In genomic region chr17:44363613-44364159, GRCh38 we compare ENCODE assay signal across 8 cellular contexts. TPM values are rescaled to one million over a fixed set of nuclear protein-coding genes. Genes with fewer than 3 reads are reported as not detected.
DNase-seq lines count a peak whose midpoint lies in the region; ATAC-seq and TF ChIP-seq lines count a peak whose summit lies in the region.

FAM171A2 (minus strand) TSS chr17:44363853; CDS start chr17:44363714, 139 bp downstream.

- no peak for TF ChIP-seq POLR2A in sigmoid colon (IDR thresholded peaks at IDR 0.05)

- H3K27me3 Mint-ChIP-seq in T-helper 17 cell, result peaks cover 44% of the 10 kb centered on the region

- DNase-seq in NCI-H524 (lab: John Stamatoyannopoulos, UW) (peak; percentile 35 to 71), NCI-H524 treated with DMSO at 0.1 percent for 48 hours (lab: John Stamatoyannopoulos, UW) (no peak), LoVo (ENCODE audit: low spot score) (peak; percentile 71), T-helper 17 cell (peak; percentile 65 to 73 (median 65)), astrocyte of the cerebellum (ENCODE audit: low read depth) (peak; percentile 22), hepatocyte (ENCODE audit: low spot score) (peak; percentile 89), sigmoid colon (no peak)

- no peak within 1 kb of the TSS for H3K27ac Mint-ChIP-seq in T-helper 17 cell

- H3K4me3 Mint-ChIP-seq in T-helper 17 cell, result peak within 1 kb of the TSS; percentile 86

- WGBS in hepatocyte (ENCODE audit: low lambda C conversion rate, missing lambda C conversion rate), result 3% methylated on average over 13 of the region's 63 CpGs
- 1% methylated on average over 63 of the region's 63 CpGs for WGBS in sigmoid colon, 2 donors

- TF ChIP-seq EP300 in sigmoid colon (IDR thresholded peaks at IDR 0.05), result no peak

- H2AFZ ChIP-seq in hepatocyte, result peak within 1 kb of the TSS; percentile 90

- no peaks in the 10 kb centered on the region for H3K36me3 ChIP-seq in hepatocyte (replicated peaks; ENCODE audit: insufficient read depth, low read depth)
- no peaks in the 10 kb centered on the region for H3K36me3 ChIP-seq in sigmoid colon

- H3K9me2 ChIP-seq in hepatocyte (replicated peaks; ENCODE audit: insufficient read depth), result no peaks in the 10 kb centered on the region

- H4K20me1 ChIP-seq in hepatocyte (ENCODE audit: insufficient read depth, poor library complexity, severe bottlenecking), result peaks cover 13% of the 10 kb centered on the region

- H3K27me3 ChIP-seq in hepatocyte (no peaks in the 10 kb centered on the region), sigmoid colon (peaks cover 0 to 18% (median 0%) of the 10 kb centered on the region in 3 donors)

- peak within 1 kb of the TSS; percentile 99 for H3K4me2 ChIP-seq in hepatocyte

- no peak for TF ChIP-seq CTCF in astrocyte of the cerebellum (IDR thresholded peaks at IDR 0.05; ENCODE audit: low read depth, low read length, missing control alignments)
- peak; percentile 59 for TF ChIP-seq CTCF in hepatocyte (IDR thresholded peaks at IDR 0.05; ENCODE audit: poor library complexity)
- peak in 1 of 4 experiments; percentile 79 for TF ChIP-seq CTCF in sigmoid colon (IDR thresholded peaks at IDR 0.05)

- H3K4me3 ChIP-seq in astrocyte of the cerebellum (ENCODE audit: low read depth, low read length) (peak within 1 kb of the TSS; percentile 80), hepatocyte (peak within 1 kb of the TSS; percentile 98), sigmoid colon (peak within 1 kb of the TSS; percentile 36 to 69 (median 54))

- H3K9me3 ChIP-seq in T-helper 17 cell (ENCODE audit: control insufficient read depth, low read length, poor library complexity, severe bottlenecking) (no peaks in the 10 kb centered on the region), hepatocyte (ENCODE audit: low read depth) (no peaks in the 10 kb centered on the region), sigmoid colon (no peaks in the 10 kb centered on the region)

- peaks cover 8% of the 10 kb centered on the region for H3K79me2 ChIP-seq in hepatocyte

- H3K4me1 ChIP-seq in hepatocyte (ENCODE audit: insufficient read depth) (peaks cover 24% of the 10 kb centered on the region), sigmoid colon (peaks cover 0 to 23% (median 17%) of the 10 kb centered on the region in 4 donors)

- H3K36me3 Mint-ChIP-seq in T-helper 17 cell (ENCODE audit: low read depth), result no peaks in the 10 kb centered on the region

- H3K4me1 Mint-ChIP-seq in T-helper 17 cell, result peaks cover 9% of the 10 kb centered on the region

- peak; percentile 93 for ATAC-seq in T-helper 17 cell
- ATAC-seq in GM21529 (IDR thresholded peaks at IDR 0.05; ENCODE audit: unreplicated experiment), result no peak

- H3K27ac ChIP-seq in hepatocyte (peak within 1 kb of the TSS; percentile 58), sigmoid colon (peak within 1 kb of the TSS in 3 of 4 donors; percentile 22 to 43 (median 28))

- intact Hi-C loops in sigmoid colon (cut with DNase I), result no loop called here

- in situ Hi-C loops in astrocyte of the cerebellum (cut with HindIII; ENCODE audit: low sequenced_read_pairs), result loop anchor here (25.0 kb wide), 1 partner anchor 274 kb away; no protein-coding TSS in a partner anchor

RNA-seq across cellular contexts. Expression of gene FAM171A2, which starts in this region (rescaled TPM):
- total RNA-seq in T-helper 17 cell (under 1 TPM; 0.07 to 0.31 TPM), hepatocyte (12.8 and 13.9 TPM in 2 replicates), sigmoid colon (1 to 10 TPM in 3 of 4 donors, under 1 TPM in 1; 0.66 to 1.7 (median 1.5) TPM)
- polyA plus RNA-seq in hepatocyte (19.4 and 22.8 TPM in 2 replicates), sigmoid colon (under 1 TPM in 1 of 3 donors, not detected in 2; 0.67 TPM)

Comparison
In these comparisons a context has a peak if more than half of its experiments do, and no peak if none do; other contexts are left out.
1. RNA of gene FAM171A2 (polyA plus RNA-seq): 19.4 to 22.8 TPM in hepatocyte; 0.67 TPM in sigmoid colon; every median in the first group is over 10 times any median in the second.
2. DNase-seq: peak in NCI-H524 (2 of 2), LoVo (single experiment), astrocyte of the cerebellum (single experiment) and hepatocyte (single experiment); none in NCI-H524 treated with DMSO at 0.1 percent for 48 hours (single experiment) and sigmoid colon (single experiment).
3. Peak in DNase-seq and ATAC-seq in T-helper 17 cell; RNA of the gene not detected or under 1 TPM.
4. Peak in every context shown above with its lines, with median percentiles within 50 percentile points of each other: H3K4me3 ChIP-seq.